Comparison of ENCODE assay signal across 9 cellular contexts in the genomic region with DNA sequence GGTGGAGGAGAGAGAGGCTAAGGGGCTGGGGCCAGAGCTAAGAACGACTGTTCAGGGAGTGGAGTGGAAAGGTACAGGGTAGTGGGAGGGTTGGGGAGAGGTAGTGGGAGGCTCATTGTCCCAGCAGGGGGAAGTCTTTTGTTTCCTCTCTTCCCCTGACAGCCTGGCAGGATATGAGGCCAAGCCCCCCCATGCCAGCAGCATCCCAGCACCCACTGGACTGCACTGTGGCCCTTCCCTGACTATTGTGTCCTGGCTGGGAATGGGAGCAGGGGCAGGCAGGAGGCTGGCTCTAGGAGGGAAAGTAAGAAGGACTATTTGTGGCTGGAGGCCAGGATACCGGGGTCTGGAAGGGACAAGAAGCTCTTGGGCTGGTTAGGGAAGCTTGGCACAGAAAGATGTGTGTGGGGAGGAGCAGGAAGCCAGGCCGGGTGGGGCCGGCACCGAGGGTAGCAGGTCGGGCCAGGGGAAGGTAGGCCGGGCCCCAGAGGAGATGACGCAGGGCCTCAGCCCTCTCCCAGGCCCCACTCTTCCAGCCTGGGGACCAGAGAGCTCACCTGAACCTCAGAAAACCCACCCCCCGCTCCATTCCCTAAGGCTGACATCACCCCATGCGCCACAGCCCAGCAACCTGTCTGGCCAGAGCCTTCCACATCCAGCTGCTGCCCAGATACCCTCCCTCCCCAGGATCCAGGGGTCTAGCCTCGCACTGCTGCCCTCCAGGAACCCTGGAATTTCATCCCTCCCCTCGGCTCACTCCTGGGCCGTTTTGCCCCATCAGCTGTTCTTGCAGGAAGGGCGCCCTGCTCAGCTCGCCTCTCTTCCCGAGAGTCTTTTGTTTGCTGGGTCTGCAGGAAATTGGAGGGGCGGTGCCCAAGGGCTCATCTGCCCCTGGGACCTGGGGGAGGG. TPM values are rescaled to one million over a fixed set of nuclear protein-coding genes. Genes with fewer than 3 reads are reported as not detected.
DNase-seq lines count a peak whose midpoint lies in the region; ATAC-seq and TF ChIP-seq lines count a peak whose summit lies in the region.
"Had no signal": no experiment of that assay in that cellular context is flagged by ENCODE, and none has a peak within 500 bp of the region (broad histone marks: within the 10 kb centered on the region; RNA-seq: fewer than 3 reads in every experiment).

No MANE protein-coding gene starts in this region.

- H3K36me3 ChIP-seq in HUES64 (ENCODE audit: insufficient read depth, low read length) (no peaks in the 10 kb centered on the region), ascending aorta (no peaks in the 10 kb centered on the region), spleen (no peaks in the 10 kb centered on the region)

- no peak for DNase-seq in ascending aorta (ENCODE audit: low spot score in 2 of 2)
- DNase-seq in iPS-NIHi7 (ENCODE audit: extremely low spot score): peak; percentile 87
- DNase-seq in spleen: peak; percentile 86
- no peak for DNase-seq in GM13976 (ENCODE audit: low spot score)
- no peak for DNase-seq in EL
- no peak for DNase-seq in CD1c-positive myeloid dendritic cell (ENCODE audit: extremely low spot score)
- DNase-seq: posterior cingulate gyrus had no signal

- H3K27me3 ChIP-seq in HUES64 (ENCODE audit: insufficient read depth, low read length) (no peaks in the 10 kb centered on the region), ascending aorta (no peaks in the 10 kb centered on the region), spleen (replicated peaks in 1 of 7) (no peaks in the 10 kb centered on the region)

- TF ChIP-seq POLR2A in spleen (IDR thresholded peaks at IDR 0.05): no peak

- H3K9ac ChIP-seq in HUES64 (ENCODE audit: low read depth, low read length): peak overlapping the region; percentile 82

- ATAC-seq in GM21529 (IDR thresholded peaks at IDR 0.05; ENCODE audit: unreplicated experiment): no peak

- no peak for TF ChIP-seq CTCF in ascending aorta (IDR thresholded peaks at IDR 0.05)
- no peak for TF ChIP-seq CTCF in spleen (IDR thresholded peaks at IDR 0.05 in 8 of 11, conservative IDR thresholded peaks at IDR 0.05 in 3 of 11)
- TF ChIP-seq CTCF in GM13976 (IDR thresholded peaks at IDR 0.05; ENCODE audit: borderline replicate concordance, control extremely low read depth, extremely low read depth, insufficient read depth, missing control alignments): no peak

- H3K27ac ChIP-seq in HUES64 (ENCODE audit: low read depth, low read length) (peak overlapping the region; percentile 99), ascending aorta (peak overlapping the region in 1 of 2 donors; percentile 62), spleen (peak overlapping the region; percentile 48 to 88 (median 84))

- in situ Hi-C loops in GM13976 (cut with MboI; ENCODE audit: low sequenced_read_pairs, unreplicated experiment): no loop called here

- WGBS in HUES64: 5% methylated on average over 17 of the region's 17 CpGs
- 27 to 49% (median 33%) methylated on average over 11 to 17 of the region's 17 CpGs for WGBS in spleen, 5 donors

- H3K4me3 ChIP-seq in HUES64 (ENCODE audit: low read length): peak overlapping the region; percentile 52
- peak overlapping the region; percentile 35 to 55 for H3K4me3 ChIP-seq in ascending aorta
- peak overlapping the region in 3 of 8 donors; percentile 39 to 70 (median 44) for H3K4me3 ChIP-seq in spleen

- intact Hi-C loops in ascending aorta (cut with DNase I): loop anchor here (2.0 to 5.0 kb wide), 2 partner anchors 17 to 129 kb away; partner anchors contain the start of genes POP7 and SLC12A9
- intact Hi-C loops in spleen (cut with DNase I; ENCODE audit: low total_unique reads): no loop called here

- H3K4me1 ChIP-seq in HUES64 (ENCODE audit: insufficient read depth, low read length) (peaks cover 18% of the 10 kb centered on the region), ascending aorta (peaks cover 0 to 3% of the 10 kb centered on the region in 2 donors), spleen (peaks cover 8 to 36% (median 23%) of the 10 kb centered on the region in 6 donors)

- H3K9me3 ChIP-seq in HUES64 (ENCODE audit: insufficient read depth, low read depth, low read length) (no peaks in the 10 kb centered on the region), ascending aorta (no peaks in the 10 kb centered on the region), spleen (no peaks in the 10 kb centered on the region)

RNA-seq across cellular contexts. Expression of gene EPHB4, which starts 8.8 kb away (rescaled TPM):
- 57.8 TPM for polyA plus RNA-seq in HUES64 (2013, experiment 1 of 2)
- polyA plus RNA-seq in HUES64 (2013, experiment 2 of 2): 58.2 TPM
- 144 TPM for total RNA-seq in ascending aorta
- total RNA-seq in spleen: 100 to 1,000 TPM in 5 of 7 donors, 10 to 100 TPM in 2; 82.9 to 157 (median 109) TPM
- 10 to 100 TPM; 14.8 to 34.7 (median 21.4) TPM for polyA plus RNA-seq in spleen

RNA-seq across cellular contexts. Expression of gene SLC12A9, which starts 16.4 kb away (rescaled TPM):
- 19.5 TPM for polyA plus RNA-seq in HUES64 (2013, experiment 1 of 2)
- polyA plus RNA-seq in HUES64 (2013, experiment 2 of 2): 15.3 TPM
- total RNA-seq in ascending aorta (19.4 TPM), spleen (100 to 1,000 TPM in 1 of 7 donors, 10 to 100 TPM in 6; 34.4 to 109 (median 55.7) TPM)
- 10 to 100 TPM; 17.0 to 48.4 (median 39.3) TPM for polyA plus RNA-seq in spleen

RNA-seq across cellular contexts. Expression of gene TRIP6, which starts 31.0 kb away (rescaled TPM):
- polyA plus RNA-seq in HUES64 (2013, experiment 1 of 2): 81.6 TPM
- polyA plus RNA-seq in HUES64 (2013, experiment 2 of 2): 70.0 TPM
- total RNA-seq in ascending aorta (221 TPM), spleen (10 to 100 TPM; 17.6 to 30.2 (median 22.2) TPM)
- 10 to 100 TPM; 12.4 to 22.4 (median 14.8) TPM for polyA plus RNA-seq in spleen

RNA-seq across cellular contexts. Expression of gene SRRT, which starts 38.7 kb away (rescaled TPM):
- polyA plus RNA-seq in HUES64 (2013, experiment 1 of 2): 151 TPM
- 130 TPM for polyA plus RNA-seq in HUES64 (2013, experiment 2 of 2)
- 89.2 TPM for total RNA-seq in ascending aorta
- 100 to 1,000 TPM in 4 of 7 donors, 10 to 100 TPM in 3; 67.0 to 160 (median 132) TPM for total RNA-seq in spleen
- polyA plus RNA-seq in spleen: 100 to 1,000 TPM in 1 of 3 donors, 10 to 100 TPM in 2; 54.7 to 104 (median 92.6) TPM

RNA-seq across cellular contexts. Expression of gene UFSP1, which starts 53.4 kb away (rescaled TPM):
- polyA plus RNA-seq in HUES64 (2013, experiment 1 of 2): 2.5 TPM
- 2.7 TPM for polyA plus RNA-seq in HUES64 (2013, experiment 2 of 2)
- 0.53 TPM for total RNA-seq in ascending aorta
- 1 to 10 TPM; 1.3 to 5.6 (median 2.8) TPM for total RNA-seq in spleen
- 1 to 10 TPM; 4.2 to 6.9 (median 5.1) TPM for polyA plus RNA-seq in spleen

Comparison
In these comparisons a context has a peak if more than half of its experiments do, and no peak if none do; other contexts are left out.
1. DNase-seq: peak in iPS-NIHi7 (single experiment) and spleen (single experiment); none in ascending aorta (0 of 2), GM13976 (single experiment), EL (single experiment) and CD1c-positive myeloid dendritic cell (single experiment).